Comparison of ENCODE assay signal across 1 cellular context in genomic region chr11:65418431-65418680, GRCh38.
TF ChIP-seq lines count a peak whose summit lies in the region.

No MANE protein-coding gene starts in this region.

TF ChIP-seq in HepG2, 621 proteins besides CTCF, POLR2A, EP300 and RAD21 (continued from another document):
- TF ChIP-seq ZNF646 (CRISPR knock-in tag; IDR thresholded peaks at IDR 0.05) = 0 out of 2 replicates have a peak, but pooled peaks have one; percentile 46
- 0 out of 2 replicates have a peak, but pooled peaks have one; percentile 55 for TF ChIP-seq ZNF790 (CRISPR knock-in tag; IDR thresholded peaks at IDR 0.05; ENCODE audit: borderline replicate concordance)
- TF ChIP-seq PCBP1 (IDR thresholded peaks at IDR 0.05; ENCODE audit: borderline replicate concordance, low read depth, low read length) = peak; percentile 98
- TF ChIP-seq FIP1L1 (IDR thresholded peaks at IDR 0.05; ENCODE audit: borderline replicate concordance, insufficient read depth, low read depth, low read length) = no peak
- TF ChIP-seq SALL2 (CRISPR knock-in tag; IDR thresholded peaks at IDR 0.05) = peak; percentile 76; the same call in 1 of the 2 replicates
- TF ChIP-seq SRY (CRISPR knock-in tag; IDR thresholded peaks at IDR 0.05) = peak; percentile 27; the same call in 1 of the 2 replicates
- TF ChIP-seq ATF3 (CRISPR knock-in tag; IDR thresholded peaks at IDR 0.05) = no peak
- no peak for TF ChIP-seq ATF7 (IDR thresholded peaks at IDR 0.05)
- no peak for TF ChIP-seq ATF7 (CRISPR knock-in tag; IDR thresholded peaks at IDR 0.05)
- TF ChIP-seq ZBTB46 (CRISPR knock-in tag; IDR thresholded peaks at IDR 0.05; ENCODE audit: borderline replicate concordance) = no peak
- peak; percentile 69 for TF ChIP-seq HNRNPK (IDR thresholded peaks at IDR 0.05; ENCODE audit: low read depth, low read length, poor library complexity, severe bottlenecking)
- TF ChIP-seq TAF15 (IDR thresholded peaks at IDR 0.05; ENCODE audit: low read depth, low read length, poor library complexity, severe bottlenecking) = peak; percentile 53
- 0 out of 2 replicates have a peak, but pooled peaks have one; percentile 2 for TF ChIP-seq THAP7 (CRISPR knock-in tag; IDR thresholded peaks at IDR 0.05)
- TF ChIP-seq SATB2 (CRISPR knock-in tag; IDR thresholded peaks at IDR 0.05) = peak; percentile 83; the same call in 1 of the 2 replicates
- TF ChIP-seq ZNF639 (CRISPR knock-in tag; conservative IDR thresholded peaks at IDR 0.05) = no peak
- TF ChIP-seq SMAD9 (CRISPR knock-in tag; IDR thresholded peaks at IDR 0.05) = 0 out of 2 replicates have a peak, but pooled peaks have one; percentile 19
- TF ChIP-seq POLR2G (IDR thresholded peaks at IDR 0.05; ENCODE audit: low read depth, low read length) = peak; percentile 55; the same call in 1 of the 2 replicates
